31 cellular contexts compared by ENCODE assay signal in genomic region chr17:76645481-76645880, GRCh38. TPM values are rescaled to one million over a fixed set of nuclear protein-coding genes. Genes with fewer than 3 reads are reported as not detected.
DNase-seq lines count a peak whose midpoint lies in the region; ATAC-seq, FAIRE-seq and TF ChIP-seq lines count a peak whose summit lies in the region.
"Had no signal": no experiment of that assay in that cellular context is flagged by ENCODE, and none has a peak within 500 bp of the region (broad histone marks: within the 10 kb centered on the region; RNA-seq: fewer than 3 reads in every experiment).

No MANE protein-coding gene starts in this region.

- no peaks in the 10 kb centered on the region for H3K27me3 ChIP-seq in HepG2 (ENCODE audit: control insufficient read depth in 1 of 2, insufficient read depth in 2 of 2, low read length in 2 of 2)
- H3K27me3 ChIP-seq in right lobe of liver, result no peaks in the 10 kb centered on the region
- no peaks in the 10 kb centered on the region for H3K27me3 ChIP-seq in esophagus (ENCODE audit: control insufficient read depth in 1 of 2, insufficient read depth in 2 of 2, low read length in 2 of 2)
- H3K27me3 ChIP-seq in foreskin keratinocyte, result no peaks in the 10 kb centered on the region
- H3K27me3 ChIP-seq: BE2C, cardiac muscle cell, SJSA1, thyroid gland had no signal

- FAIRE-seq in HepG2 (lab: Jason Lieb, UNC), result no peak
- FAIRE-seq: A204.1, GM18507, H1, keratinocyte, RCC 7860 had no signal

- TF ChIP-seq EP300 in HepG2 (IDR thresholded peaks at IDR 0.05; ENCODE audit: low read depth in 2 of 2, low read length in 2 of 2) (no peak), HepG2 (CRISPR knock-in tag; IDR thresholded peaks at IDR 0.05; ENCODE audit: borderline replicate concordance) (no peak)

- intact Hi-C loops in HepG2 (cut with micrococcal nuclease; ENCODE audit: unreplicated experiment), result no loop called here
- intact Hi-C loops in right lobe of liver (cut with DNase I), result no loop called here
- intact Hi-C loops in OCI-LY7 (cut with micrococcal nuclease; ENCODE audit: unreplicated experiment), result no loop called here

- no peak overlapping the region for H3K4me3 Mint-ChIP-seq in nephron
- H3K4me3 Mint-ChIP-seq: memory B cell had no signal

- BruUV-seq in HepG2 (replicated peaks; lab: Mats Ljungman, UMichigan) (no TSS peak), OCI-LY7 (replicated peaks; lab: Mats Ljungman, UMichigan) (no TSS peak)

- H3K27me3 Mint-ChIP-seq in nephron (ENCODE audit: low read depth), result no peaks in the 10 kb centered on the region

- CTCF ChIA-PET in HepG2 (lab: Yijun Ruan, JAX; ENCODE audit: low intra/inter-chr PET ratio, low total read pairs), result no interaction called here
- CTCF ChIA-PET in OCI-LY7 (lab: Charles Lee; ENCODE audit: unreplicated experiment), result no interaction called here

- H3K4me3 ChIP-seq in HepG2 (replicated peaks in 1 of 3; ENCODE audit: insufficient read depth in 1 of 3, low read depth in 2 of 3, low read length in 3 of 3), result 0 out of 6 replicates have a peak overlapping the region, but pooled peaks of 1 of the 3 experiments have one; percentile 13
- H3K4me3 ChIP-seq in right lobe of liver, result no peak overlapping the region
- H3K4me3 ChIP-seq in esophagus (ENCODE audit: low read depth in 1 of 2, low read length in 2 of 2), result peak overlapping the region in 1 of 2 donors; percentile 34
- H3K4me3 ChIP-seq in OCI-LY7 (ENCODE audit: low read depth, low read length, poor library complexity, severe bottlenecking), result no peak overlapping the region
- H3K4me3 ChIP-seq: cardiac muscle cell, SJSA1, thyroid gland had no signal

- H3K9me3 Mint-ChIP-seq in nephron, result peaks cover 5% of the 10 kb centered on the region

- H3K4me1 ChIP-seq in HepG2 (ENCODE audit: insufficient read depth, low read length) (peaks cover 36% of the 10 kb centered on the region), right lobe of liver (no peaks in the 10 kb centered on the region), esophagus (ENCODE audit: control insufficient read depth in 2 of 2, insufficient read depth in 2 of 2, low read length in 1 of 2) (peaks cover 0 to 10% of the 10 kb centered on the region in 2 donors), OCI-LY7 (ENCODE audit: insufficient read depth, low read length, poor library complexity, severe bottlenecking) (no peaks in the 10 kb centered on the region), foreskin keratinocyte (no peaks in the 10 kb centered on the region)

- peak overlapping the region; percentile 68 for H3K4me2 ChIP-seq in HepG2 (ENCODE audit: low read depth, low read length)
- H3K4me2 ChIP-seq in OCI-LY7 (ENCODE audit: low read length), result no peak overlapping the region

- no peak for TF ChIP-seq POLR2A in HepG2 (IDR thresholded peaks at IDR 0.05; ENCODE audit: insufficient read depth in 1 of 2, low read depth in 2 of 2, low read length in 2 of 2)
- TF ChIP-seq POLR2A in right lobe of liver (IDR thresholded peaks at IDR 0.05), result no peak

- H3K9me2 ChIP-seq in OCI-LY7 (ENCODE audit: insufficient read depth, low read length), result no peaks in the 10 kb centered on the region

- H3K27ac ChIP-seq in HepG2 (ENCODE audit: extremely low read length, insufficient read depth, low read length) (no peak overlapping the region), right lobe of liver (no peak overlapping the region), esophagus (ENCODE audit: low read depth in 2 of 2, low read length in 1 of 2) (peak overlapping the region; percentile 13 to 79), OCI-LY7 (ENCODE audit: low read depth, low read length, poor library complexity, severe bottlenecking) (no peak overlapping the region), foreskin keratinocyte (no peak overlapping the region)
- H3K27ac ChIP-seq: cardiac muscle cell, SJSA1, thyroid gland had no signal

- WGBS in HepG2 (ENCODE audit: low lambda C conversion rate), result 43% methylated on average over 5 of the region's 5 CpGs
- 50% methylated on average over 2 of the region's 5 CpGs for WGBS in right lobe of liver (ENCODE audit: insufficient coverage, low coverage, low lambda C conversion rate, missing lambda C conversion rate)
- 37 to 60% methylated on average over 5 of the region's 5 CpGs for WGBS in esophagus, 2 donors

- POLR2A ChIA-PET in HepG2 (lab: Yijun Ruan, JAX), result interaction anchor here (0.7 to 1.8 kb wide), 4 partner anchors 26 to 187 kb away, joined by 3 to 5 read pairs (median 3); no protein-coding TSS in a partner anchor
- POLR2A ChIA-PET in OCI-LY7 (lab: Charles Lee), result no interaction called here

- no peak for TF ChIP-seq CTCF in HepG2 (CRISPR knock-in tag; IDR thresholded peaks at IDR 0.05)
- TF ChIP-seq CTCF in right lobe of liver (IDR thresholded peaks at IDR 0.05), result no peak
- TF ChIP-seq CTCF in nephron (IDR thresholded peaks at IDR 0.05; ENCODE audit: unreplicated experiment in 3 of 3), result no peak
- no peak for TF ChIP-seq CTCF in GM10266 (IDR thresholded peaks at IDR 0.05; ENCODE audit: control insufficient read depth, insufficient read depth, low read depth, missing control alignments)
- no peak for TF ChIP-seq CTCF in OCI-LY7 (conservative IDR thresholded peaks at IDR 0.05; ENCODE audit: low read length)
- TF ChIP-seq CTCF in foreskin keratinocyte (conservative IDR thresholded peaks at IDR 0.05), result no peak

- H3K79me2 ChIP-seq in HepG2 (ENCODE audit: insufficient read depth, low read length), result no peaks in the 10 kb centered on the region
- no peaks in the 10 kb centered on the region for H3K79me2 ChIP-seq in OCI-LY7 (ENCODE audit: insufficient read depth, low read depth, low read length)

- no peaks in the 10 kb centered on the region for H3K9me3 ChIP-seq in HepG2 (ENCODE audit: low read length)
- H3K9me3 ChIP-seq in right lobe of liver, result no peaks in the 10 kb centered on the region
- H3K9me3 ChIP-seq in esophagus (ENCODE audit: control insufficient read depth in 2 of 2, insufficient read depth in 1 of 2, low read depth in 1 of 2, low read length in 1 of 2), result no peaks in the 10 kb centered on the region
- peaks cover 8% of the 10 kb centered on the region; the same call in 1 of the 2 replicates for H3K9me3 ChIP-seq in OCI-LY7 (ENCODE audit: low read length)
- H3K9me3 ChIP-seq: BE2C, thyroid gland had no signal

- ATAC-seq in HepG2, result peak; percentile 82
- ATAC-seq in right lobe of liver, result no peak
- ATAC-seq in foreskin keratinocyte, result no peak

- H2AFZ ChIP-seq in HepG2 (ENCODE audit: low read length) (no peak overlapping the region), OCI-LY7 (ENCODE audit: low read length) (no peak overlapping the region)

- peak overlapping the region; percentile 61 to 82 (median 68) for H3K27ac Mint-ChIP-seq in nephron
- H3K27ac Mint-ChIP-seq: memory B cell had no signal

- peaks cover 9% of the 10 kb centered on the region for H3K4me1 Mint-ChIP-seq in nephron
- H3K4me1 Mint-ChIP-seq: memory B cell had no signal

- H3K36me3 ChIP-seq in HepG2 (replicated peaks in 1 of 2; ENCODE audit: control insufficient read depth in 1 of 2, insufficient read depth in 2 of 2, low read length in 2 of 2) (no peaks in the 10 kb centered on the region), right lobe of liver (no peaks in the 10 kb centered on the region), esophagus (ENCODE audit: control insufficient read depth in 2 of 2, insufficient read depth in 2 of 2, low read length in 1 of 2) (no peaks in the 10 kb centered on the region), OCI-LY7 (ENCODE audit: insufficient read depth, low read length) (no peaks in the 10 kb centered on the region)
- H3K36me3 ChIP-seq: BE2C, cardiac muscle cell, SJSA1, thyroid gland had no signal

- H3K36me3 Mint-ChIP-seq in nephron (ENCODE audit: low read depth), result no peaks in the 10 kb centered on the region

- in situ Hi-C loops in HepG2 (cut with HindIII; ENCODE audit: extremely low pct_ligation_motif_present, low pct_unique_long_range_greater_than_20kb), result no loop called here

- no peak for TF ChIP-seq RAD21 in HepG2 (CRISPR knock-in tag; IDR thresholded peaks at IDR 0.05)

- no peak for DNase-seq in HepG2 (ENCODE audit: low spot score)
- no peak for DNase-seq in right lobe of liver
- no peak for DNase-seq in GM10266 (ENCODE audit: extremely low spot score)
- DNase-seq in NK-92 treated with Interleukin-12 subunit alpha and Interleukin-12 subunit beta, amount 100 ng/mL, for 24 hours (lab: John Stamatoyannopoulos, UW), result no peak
- no peak for DNase-seq in OCI-LY7 (ENCODE audit: low spot score)
- no peak for DNase-seq in foreskin keratinocyte
- DNase-seq: activated CD4-positive, alpha-beta T cell treated with anti-CD3 and anti-CD28 coated beads for 48 hours; activated naive CD4-positive, alpha-beta T cell treated with Interleukin-2 at 50 U/mL for 16 hours; activated T-cell treated with anti-CD3 and anti-CD28 coated beads, Interleukin-2, amount 50 U/mL, for 48 hours; amygdala; BE2C; DMS79; GF-D8; KG1; NCI-H1436; NCI-H510A; stimulated activated CD4-positive, alpha-beta T cell treated with anti-CD3 and anti-CD28 coated beads, Interleukin-4, amount 100 ng/mL, for 24 hours; stimulated activated naive CD4-positive, alpha-beta T cell treated with Interleukin-2 at 50 U/mL for 16 hours; T-helper 1 cell had no signal

- H4K20me1 ChIP-seq in HepG2 (ENCODE audit: insufficient read depth, low read length) (no peaks in the 10 kb centered on the region), OCI-LY7 (ENCODE audit: insufficient read depth, low read length) (no peaks in the 10 kb centered on the region)

- H3K9ac ChIP-seq in HepG2 (ENCODE audit: insufficient read depth, low read depth, low read length), result no peak overlapping the region

RNA-seq across cellular contexts. Expression of gene ST6GALNAC1, which starts 1.9 kb away (rescaled TPM):
- not detected in 2 replicates for total RNA-seq in HepG2 (2016; rRNA removed; fragmentation: Illumina TruSeq; extraction: Trizol)
- not detected in 2 replicates for total RNA-seq in HepG2 (2016; cell fraction: cytosol; rRNA removed; fragmentation: Illumina TruSeq; extraction: Trizol; ENCODE audit: low read depth)
- total RNA-seq in HepG2 (2016; cell fraction: insoluble cytoplasmic fraction; rRNA removed; fragmentation: Illumina TruSeq; extraction: Trizol), result not detected in 2 replicates
- total RNA-seq in HepG2 (2016; cell fraction: membrane; rRNA removed; fragmentation: Illumina TruSeq; extraction: Trizol), result not detected in 2 replicates
- not detected in 2 replicates for total RNA-seq in HepG2 (2016; cell fraction: nucleus; rRNA removed; fragmentation: Illumina TruSeq; extraction: Trizol)
- polyA plus RNA-seq in HepG2 (2011; rRNA removed), result not detected in 2 replicates
- polyA plus RNA-seq in HepG2 (2011; cell fraction: cytosol; rRNA removed), result not detected in 2 replicates
- polyA plus RNA-seq in HepG2 (2011; cell fraction: nucleus; rRNA removed), result not detected in 2 replicates
- not detected in 2 replicates for polyA plus RNA-seq in HepG2 (2012)
- not detected in 2 replicates for polyA plus RNA-seq in HepG2 (2016; cell fraction: cytosol; fragmentation: Illumina TruSeq; extraction: Trizol; ENCODE audit: low read depth)
- polyA plus RNA-seq in HepG2 (2016; cell fraction: insoluble cytoplasmic fraction; fragmentation: Illumina TruSeq; extraction: Trizol; ENCODE audit: low read depth), result not detected in 2 replicates
- not detected in 2 replicates for polyA plus RNA-seq in HepG2 (2016; cell fraction: membrane; fragmentation: Illumina TruSeq; extraction: Trizol; ENCODE audit: low read depth)
- polyA plus RNA-seq in HepG2 (2016; cell fraction: nucleus; fragmentation: Illumina TruSeq; extraction: Trizol; ENCODE audit: insufficient read depth, low read depth), result not detected in 2 replicates
- polyA minus RNA-seq in HepG2 (2011; rRNA and poly(A)+ RNA removed; ENCODE audit: low replicate concordance), result 0.36 and 9.8 TPM in 2 replicates
- polyA minus RNA-seq in HepG2 (2011; cell fraction: cytosol; rRNA and poly(A)+ RNA removed), result not detected in 2 replicates
- polyA minus RNA-seq in HepG2 (2011; cell fraction: nucleus; rRNA and poly(A)+ RNA removed), result not detected in 2 replicates
- 1 to 10 TPM in 1 of 6 experiments, under 1 TPM in 2, not detected in 3; 0.42 to 1.4 (median 0.62) TPM for total RNA-seq in right lobe of liver
- 10 to 100 TPM; 20.1 to 40.1 TPM for polyA plus RNA-seq in esophagus
- not detected in 2 replicates for total RNA-seq in OCI-LY7 (2014; rRNA removed; shearing (Covaris generic))
- total RNA-seq in OCI-LY7 (2022), result not detected in 2 replicates
- total RNA-seq in foreskin keratinocyte, result 0.14 TPM in 2 replicates
- 0.29 and 0.33 TPM in 2 replicates for polyA plus RNA-seq in foreskin keratinocyte
- total RNA-seq: cardiac muscle cell, fibroblast of lung, H1, SJSA1 had no signal
- polyA plus RNA-seq: cardiac muscle cell, fibroblast of lung, H1 had no signal

RNA-seq across cellular contexts. Expression of gene ST6GALNAC2, which starts 59.8 kb away (rescaled TPM):
- 0.49 and 0.84 TPM in 2 replicates for total RNA-seq in HepG2 (2016; rRNA removed; fragmentation: Illumina TruSeq; extraction: Trizol)
- 0.35 and 0.51 TPM in 2 replicates for total RNA-seq in HepG2 (2016; cell fraction: cytosol; rRNA removed; fragmentation: Illumina TruSeq; extraction: Trizol; ENCODE audit: low read depth)
- total RNA-seq in HepG2 (2016; cell fraction: insoluble cytoplasmic fraction; rRNA removed; fragmentation: Illumina TruSeq; extraction: Trizol), result 0.13 and 0.39 TPM in 2 replicates
- 0.77 and 0.79 TPM in 2 replicates for total RNA-seq in HepG2 (2016; cell fraction: membrane; rRNA removed; fragmentation: Illumina TruSeq; extraction: Trizol)
- 0.68 and 0.97 TPM in 2 replicates for total RNA-seq in HepG2 (2016; cell fraction: nucleus; rRNA removed; fragmentation: Illumina TruSeq; extraction: Trizol)
- polyA plus RNA-seq in HepG2 (2011; rRNA removed), result 0.12 and 0.30 TPM in 2 replicates
- polyA plus RNA-seq in HepG2 (2011; cell fraction: cytosol; rRNA removed), result 0.24 and 0.50 TPM in 2 replicates
- 0.43 TPM in 2 replicates for polyA plus RNA-seq in HepG2 (2011; cell fraction: nucleus; rRNA removed)
- 0.16 TPM in 1 of 2 replicates, not detected in the other for polyA plus RNA-seq in HepG2 (2012)
- 0.34 and 0.45 TPM in 2 replicates for polyA plus RNA-seq in HepG2 (2016; cell fraction: cytosol; fragmentation: Illumina TruSeq; extraction: Trizol; ENCODE audit: low read depth)
- polyA plus RNA-seq in HepG2 (2016; cell fraction: insoluble cytoplasmic fraction; fragmentation: Illumina TruSeq; extraction: Trizol; ENCODE audit: low read depth), result 0.56 and 0.64 TPM in 2 replicates
- 0.62 and 0.69 TPM in 2 replicates for polyA plus RNA-seq in HepG2 (2016; cell fraction: membrane; fragmentation: Illumina TruSeq; extraction: Trizol; ENCODE audit: low read depth)
- 1.0 and 1.6 TPM in 2 replicates for polyA plus RNA-seq in HepG2 (2016; cell fraction: nucleus; fragmentation: Illumina TruSeq; extraction: Trizol; ENCODE audit: insufficient read depth, low read depth)
- 0.34 and 1.1 TPM in 2 replicates for polyA minus RNA-seq in HepG2 (2011; rRNA and poly(A)+ RNA removed; ENCODE audit: low replicate concordance)
- polyA minus RNA-seq in HepG2 (2011; cell fraction: cytosol; rRNA and poly(A)+ RNA removed), result not detected in 2 replicates
- polyA minus RNA-seq in HepG2 (2011; cell fraction: nucleus; rRNA and poly(A)+ RNA removed), result not detected in 2 replicates
- 1 to 10 TPM in 5 of 6 experiments, under 1 TPM in 1; 0.81 to 5.0 (median 2.3) TPM for total RNA-seq in right lobe of liver
- polyA plus RNA-seq in esophagus, result 10 to 100 TPM; 17.5 to 20.2 TPM
- not detected in 2 replicates for total RNA-seq in OCI-LY7 (2014; rRNA removed; shearing (Covaris generic))
- not detected in 2 replicates for total RNA-seq in OCI-LY7 (2022)
- total RNA-seq in foreskin keratinocyte, result 23.4 and 38.5 TPM in 2 replicates
- 21.4 and 31.8 TPM in 2 replicates for polyA plus RNA-seq in foreskin keratinocyte
- total RNA-seq: H1 had no signal

Comparison
In these comparisons a context has a peak if more than half of its experiments do, and no peak if none do; other contexts are left out.
1. H3K27ac ChIP-seq: peak in esophagus (2 of 2); none in HepG2 (single experiment), right lobe of liver (0 of 3), OCI-LY7 (single experiment) and foreskin keratinocyte (single experiment).